8 cellular contexts compared by ENCODE assay signal in the genomic region with DNA sequence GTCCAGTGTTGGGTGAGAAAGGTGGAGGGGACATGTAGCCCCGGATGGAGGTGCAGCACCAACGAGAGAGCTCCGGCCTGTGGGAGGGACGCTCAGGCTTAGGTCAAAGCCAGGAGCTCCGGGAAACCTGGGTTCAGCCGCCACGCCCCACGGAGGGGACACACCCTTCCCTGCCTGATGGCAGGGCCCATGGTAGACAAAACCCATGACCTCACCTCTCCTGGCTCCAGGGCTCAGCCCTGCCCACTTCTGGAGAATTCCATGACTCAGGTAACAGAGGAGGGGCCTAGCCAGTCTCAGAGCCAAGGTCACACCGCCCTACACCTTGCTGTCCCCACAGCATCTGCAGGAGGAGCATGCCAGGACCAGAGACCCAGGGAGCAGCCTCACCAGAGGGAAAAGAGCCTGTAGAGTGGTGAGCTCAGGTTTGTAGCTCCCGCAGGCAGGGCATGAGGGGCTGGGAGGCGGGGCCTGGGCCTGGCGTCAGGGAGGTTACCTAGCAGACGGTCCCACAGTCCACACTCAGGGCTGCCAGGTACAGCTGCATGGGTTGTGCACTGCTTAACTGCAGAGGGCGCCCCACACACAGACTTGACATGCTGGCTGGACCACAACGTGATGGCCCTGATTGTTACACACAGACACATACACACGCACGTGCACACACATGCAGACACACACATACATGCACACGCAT.
A peak's percentile ranks its signal among the peaks of the same experiment; 100 is the strongest.
DNase-seq lines count a peak whose midpoint lies in the region; ATAC-seq and TF ChIP-seq lines count a peak whose summit lies in the region.

No MANE protein-coding gene starts in this region.

- DNase-seq in EH (ENCODE audit: low read depth): peak; percentile 42
- DNase-seq in HPDE6-E6E7 (ENCODE audit: extremely low spot score): peak; percentile 91
- DNase-seq in WERI-Rb-1: peak; percentile 91
- peak; percentile 97 for DNase-seq in endodermal cell
- DNase-seq in naive thymus-derived CD4-positive, alpha-beta T cell: peak in 1 of 9 donors; percentile 52
- DNase-seq in vagina (ENCODE audit: extremely low spot score in 2 of 2): peak in 1 of 2 donors; percentile 91
- DNase-seq in NCI-H187 (lab: John Stamatoyannopoulos, UW): no peak

- no peaks in the 10 kb centered on the region for H3K27me3 Mint-ChIP-seq in endodermal cell (ENCODE audit: insufficient read depth)
- H3K27me3 Mint-ChIP-seq in naive thymus-derived CD4-positive, alpha-beta T cell: no peaks in the 10 kb centered on the region

- no peak overlapping the region for H3K27ac ChIP-seq in WERI-Rb-1
- H3K27ac ChIP-seq in endodermal cell (ENCODE audit: low read depth, low read length): no peak overlapping the region
- no peak overlapping the region for H3K27ac ChIP-seq in naive thymus-derived CD4-positive, alpha-beta T cell (ENCODE audit: low read depth, low read length)
- H3K27ac ChIP-seq in vagina: peak overlapping the region; percentile 53

- TF ChIP-seq CTCF in WERI-Rb-1 (IDR thresholded peaks at IDR 0.05; ENCODE audit: low read depth, low read length): peak; percentile 94
- TF ChIP-seq CTCF in endodermal cell (conservative IDR thresholded peaks at IDR 0.05): peak; percentile 81
- peak in 1 of 3 experiments; percentile 18 for TF ChIP-seq CTCF in vagina (IDR thresholded peaks at IDR 0.05)

- peaks cover 9% of the 10 kb centered on the region for H3K9me3 ChIP-seq in WERI-Rb-1 (ENCODE audit: severe bottlenecking)
- no peaks in the 10 kb centered on the region for H3K9me3 ChIP-seq in endodermal cell (ENCODE audit: control insufficient read depth, low read length)
- H3K9me3 ChIP-seq in naive thymus-derived CD4-positive, alpha-beta T cell (ENCODE audit: control insufficient read depth in 2 of 3, low read length in 3 of 3): no peaks in the 10 kb centered on the region
- no peaks in the 10 kb centered on the region for H3K9me3 ChIP-seq in vagina

- H3K36me3 Mint-ChIP-seq in endodermal cell (ENCODE audit: low read depth): no peaks in the 10 kb centered on the region
- H3K36me3 Mint-ChIP-seq in naive thymus-derived CD4-positive, alpha-beta T cell: no peaks in the 10 kb centered on the region

- no peaks in the 10 kb centered on the region for H3K9me3 Mint-ChIP-seq in endodermal cell
- H3K9me3 Mint-ChIP-seq in naive thymus-derived CD4-positive, alpha-beta T cell: no peaks in the 10 kb centered on the region

- no peak overlapping the region for H3K9ac ChIP-seq in endodermal cell (ENCODE audit: extremely low read depth, low read length, poor library complexity, severe bottlenecking)

- H3K36me3 ChIP-seq in WERI-Rb-1: no peaks in the 10 kb centered on the region
- H3K36me3 ChIP-seq in endodermal cell (ENCODE audit: control insufficient read depth, insufficient read depth, low read length): no peaks in the 10 kb centered on the region
- H3K36me3 ChIP-seq in naive thymus-derived CD4-positive, alpha-beta T cell (ENCODE audit: control insufficient read depth in 2 of 3, insufficient read depth in 3 of 3, low read length in 3 of 3): no peaks in the 10 kb centered on the region
- no peaks in the 10 kb centered on the region for H3K36me3 ChIP-seq in vagina

- TF ChIP-seq POLR2A in vagina (IDR thresholded peaks at IDR 0.05): no peak

- WGBS in endodermal cell (ENCODE audit: insufficient coverage in 1 of 2, insufficient read length in 1 of 2), 2 experiments: 78 to 81% methylated on average over 14 to 18 of the region's 18 CpGs

- H3K4me3 Mint-ChIP-seq in endodermal cell: no peak overlapping the region
- no peak overlapping the region for H3K4me3 Mint-ChIP-seq in naive thymus-derived CD4-positive, alpha-beta T cell

- peak overlapping the region; percentile 92 for H3K27ac Mint-ChIP-seq in endodermal cell
- H3K27ac Mint-ChIP-seq in naive thymus-derived CD4-positive, alpha-beta T cell: no peak overlapping the region

- CTCF ChIA-PET in naive thymus-derived CD4-positive, alpha-beta T cell (lab: Charles Lee): no interaction called here

- H3K4me3 ChIP-seq in WERI-Rb-1 (ENCODE audit: low read depth, low read length): no peak overlapping the region
- H3K4me3 ChIP-seq in endodermal cell (ENCODE audit: low read length): no peak overlapping the region
- H3K4me3 ChIP-seq in naive thymus-derived CD4-positive, alpha-beta T cell (ENCODE audit: low read length): no peak overlapping the region
- peak overlapping the region in 1 of 2 donors; percentile 21 for H3K4me3 ChIP-seq in vagina

- peaks cover 12% of the 10 kb centered on the region for H3K4me1 Mint-ChIP-seq in endodermal cell
- H3K4me1 Mint-ChIP-seq in naive thymus-derived CD4-positive, alpha-beta T cell: peaks cover 0 to 11% (median 0%) of the 10 kb centered on the region in 7 donors

- intact Hi-C loops in naive thymus-derived CD4-positive, alpha-beta T cell (cut with micrococcal nuclease): loop anchor here in 1 of 2 donors (1.0 to 5.0 kb wide), 4 partner anchors 217 to 426 kb away; no protein-coding TSS in a partner anchor
- intact Hi-C loops in vagina (cut with DNase I): no loop called here

- no peaks in the 10 kb centered on the region for H3K4me1 ChIP-seq in endodermal cell (ENCODE audit: control insufficient read depth, insufficient read depth, low read length)
- H3K4me1 ChIP-seq in naive thymus-derived CD4-positive, alpha-beta T cell (ENCODE audit: control insufficient read depth in 2 of 2, insufficient read depth in 2 of 2, low read length in 2 of 2): no peaks in the 10 kb centered on the region
- peaks cover 20% of the 10 kb centered on the region for H3K4me1 ChIP-seq in vagina

- POLR2A ChIA-PET in naive thymus-derived CD4-positive, alpha-beta T cell (lab: Charles Lee): no interaction called here

- H3K27me3 ChIP-seq in WERI-Rb-1 (ENCODE audit: insufficient read depth, low read depth, severe bottlenecking): no peaks in the 10 kb centered on the region
- no peaks in the 10 kb centered on the region for H3K27me3 ChIP-seq in endodermal cell (ENCODE audit: control insufficient read depth, insufficient read depth, low read length, poor library complexity, severe bottlenecking)
- no peaks in the 10 kb centered on the region for H3K27me3 ChIP-seq in naive thymus-derived CD4-positive, alpha-beta T cell (ENCODE audit: control insufficient read depth in 2 of 2, insufficient read depth in 2 of 2, low read length in 2 of 2)
- no peaks in the 10 kb centered on the region for H3K27me3 ChIP-seq in vagina

- peak; percentile 60 for ATAC-seq in naive thymus-derived CD4-positive, alpha-beta T cell
- no peak for ATAC-seq in HG03469 (IDR thresholded peaks at IDR 0.05; ENCODE audit: unreplicated experiment)

Comparison
In these comparisons a context has a peak if more than half of its experiments do, and no peak if none do; other contexts are left out.
1. DNase-seq: peak in EH (single experiment), HPDE6-E6E7 (single experiment), WERI-Rb-1 (single experiment) and endodermal cell (single experiment); none in NCI-H187 (0 of 2).